Comparison of ENCODE assay signal across 14 cellular contexts in the genomic region with DNA sequence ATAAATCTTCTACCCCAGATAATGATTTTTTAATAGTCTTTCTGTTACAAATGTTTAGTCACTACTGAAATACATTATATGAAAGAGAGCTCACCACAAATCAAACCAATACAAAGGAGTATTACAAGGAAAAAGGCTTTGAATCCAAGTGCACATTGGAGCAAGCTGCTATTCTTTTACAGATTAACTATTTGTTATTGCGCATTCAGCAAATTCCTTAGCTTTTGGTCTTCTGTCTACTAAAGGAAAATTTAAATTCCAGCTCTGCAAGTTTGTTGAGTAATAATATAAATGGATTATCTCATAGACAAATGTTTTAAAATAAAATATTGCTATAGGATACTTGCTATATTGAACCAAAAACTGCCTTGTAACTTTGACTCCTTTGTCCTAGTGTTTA. TPM values are rescaled to one million over a fixed set of nuclear protein-coding genes. Genes with fewer than 3 reads are reported as not detected.
DNase-seq lines count a peak whose midpoint lies in the region; ATAC-seq and TF ChIP-seq lines count a peak whose summit lies in the region.
"Had no signal": no experiment of that assay in that cellular context is flagged by ENCODE, and none has a peak within 500 bp of the region (broad histone marks: within the 10 kb centered on the region; RNA-seq: fewer than 3 reads in every experiment).

No MANE protein-coding gene starts in this region.

- no peak overlapping the region for H3K56ac ChIP-seq in H9 (ENCODE audit: insufficient read length, low read depth, low read length)

- peak overlapping the region; percentile 52 to 85 (median 64); a peak in 4 of 7 replicates for H3K27ac Mint-ChIP-seq in H9
- H3K27ac Mint-ChIP-seq in neural crest cell (ENCODE audit: unreplicated experiment): peak overlapping the region; percentile 85
- H3K27ac Mint-ChIP-seq in type B pancreatic cell: peak overlapping the region; percentile 17
- H3K27ac Mint-ChIP-seq: CD14-positive monocyte, HFFc6 had no signal

- H2BK120ac ChIP-seq in H9 (ENCODE audit: low read depth, low read length, poor library complexity, severe bottlenecking): no peak overlapping the region

- H3K27me3 ChIP-seq in H9 (ENCODE audit: insufficient read depth, low read length): no peaks in the 10 kb centered on the region
- no peaks in the 10 kb centered on the region for H3K27me3 ChIP-seq in adipocyte (replicated peaks; ENCODE audit: control insufficient read depth, insufficient read depth, low read length)
- H3K27me3 ChIP-seq: SJSA1 had no signal

- H3K4me3 Mint-ChIP-seq in H9: no peak overlapping the region
- no peak overlapping the region for H3K4me3 Mint-ChIP-seq in neural crest cell
- H3K4me3 Mint-ChIP-seq in type B pancreatic cell: no peak overlapping the region
- H3K4me3 Mint-ChIP-seq: CD14-positive monocyte, HFFc6 had no signal

- H4K8ac ChIP-seq in H9 (replicated peaks; ENCODE audit: insufficient read length, low read depth, low read length): no peak overlapping the region

- no peak overlapping the region for H2AFZ ChIP-seq in H9 (ENCODE audit: low read length)

- H4K20me1 ChIP-seq in H9 (ENCODE audit: control insufficient read depth, insufficient read depth, insufficient read length): no peaks in the 10 kb centered on the region

- peaks cover 42 to 54% of the 10 kb centered on the region in 2 experiments for H3K4me1 Mint-ChIP-seq in H9
- peaks cover 24% of the 10 kb centered on the region for H3K4me1 Mint-ChIP-seq in neural crest cell
- peaks cover 9% of the 10 kb centered on the region for H3K4me1 Mint-ChIP-seq in type B pancreatic cell (ENCODE audit: unreplicated experiment)

- H3K36me3 Mint-ChIP-seq in H9 (ENCODE audit: insufficient read depth in 1 of 3, low read depth in 3 of 3) (no peaks in the 10 kb centered on the region; a peak in 1 of 7 replicates), neural crest cell (ENCODE audit: low read depth) (no peaks in the 10 kb centered on the region), type B pancreatic cell (peaks cover 24% of the 10 kb centered on the region)
- H3K36me3 Mint-ChIP-seq: CD14-positive monocyte had no signal

- H3K79me2 ChIP-seq in H9 (ENCODE audit: insufficient read depth, low read length): no peaks in the 10 kb centered on the region

- H2BK20ac ChIP-seq in H9 (ENCODE audit: low read depth, low read length, poor library complexity, severe bottlenecking): no peak overlapping the region

- TF ChIP-seq CTCF in H9 (conservative IDR thresholded peaks at IDR 0.05): no peak
- TF ChIP-seq CTCF in neural crest cell (conservative IDR thresholded peaks at IDR 0.05): no peak
- no peak for TF ChIP-seq CTCF in type B pancreatic cell (conservative IDR thresholded peaks at IDR 0.05)

- H3K27me3 Mint-ChIP-seq in H9 (ENCODE audit: low read depth): no peaks in the 10 kb centered on the region
- H3K27me3 Mint-ChIP-seq in neural crest cell (ENCODE audit: low read depth): no peaks in the 10 kb centered on the region
- no peaks in the 10 kb centered on the region for H3K27me3 Mint-ChIP-seq in type B pancreatic cell

- WGBS in H9 (ENCODE audit: extremely low coverage, insufficient read length, low lambda C conversion rate): no CpG with 5 or more reads among the region's 1 CpG

- H3K4me1 ChIP-seq in H9 (ENCODE audit: insufficient read depth, low read length) (peaks cover 7% of the 10 kb centered on the region; the same call in 1 of the 2 replicates), adipocyte (ENCODE audit: control insufficient read depth, insufficient read depth, low read length) (peaks cover 11% of the 10 kb centered on the region)
- H3K4me1 ChIP-seq: SJSA1 had no signal

- no peak overlapping the region for H3K18ac ChIP-seq in H9 (ENCODE audit: insufficient read length, low read depth, low read length)

- no peaks in the 10 kb centered on the region; a peak in 1 of 5 replicates for H3K9me3 Mint-ChIP-seq in H9
- H3K9me3 Mint-ChIP-seq in neural crest cell: no peaks in the 10 kb centered on the region
- H3K9me3 Mint-ChIP-seq in type B pancreatic cell: no peaks in the 10 kb centered on the region
- H3K9me3 Mint-ChIP-seq: CD14-positive monocyte, HFFc6 had no signal

- no peak overlapping the region for H3K4me2 ChIP-seq in H9 (ENCODE audit: insufficient read depth, insufficient read length, low read length)

- intact Hi-C loops in sciatic nerve (cut with DNase I): no loop called here

- no peaks in the 10 kb centered on the region for H3K79me1 ChIP-seq in H9 (ENCODE audit: insufficient read depth, low read depth, low read length, poor library complexity, severe bottlenecking)

- H3K23ac ChIP-seq in H9 (ENCODE audit: insufficient read length, low read depth, low read length): no peak overlapping the region

- peak overlapping the region; percentile 14 for H3K4me3 ChIP-seq in adipocyte (ENCODE audit: low read length)
- H3K4me3 ChIP-seq: SJSA1 had no signal

- TF ChIP-seq POLR2A in GM18505 (IDR thresholded peaks at IDR 0.05; ENCODE audit: borderline replicate concordance, extremely low read depth, insufficient read depth, insufficient read length): no peak

- no peak overlapping the region for H3K4ac ChIP-seq in H9 (ENCODE audit: low read depth, low read length)

- no peak overlapping the region for H3K9ac ChIP-seq in H9 (ENCODE audit: extremely low read depth, insufficient read length, low read length)
- no peak overlapping the region for H3K9ac ChIP-seq in adipocyte (ENCODE audit: low read length)

- no peak overlapping the region for H2BK5ac ChIP-seq in H9 (ENCODE audit: insufficient read length, low read length)

- no peaks in the 10 kb centered on the region for H3K23me2 ChIP-seq in H9 (ENCODE audit: insufficient read length, low read depth, low read length, poor library complexity, severe bottlenecking)

- no peaks in the 10 kb centered on the region for H3K36me3 ChIP-seq in adipocyte (ENCODE audit: control insufficient read depth, insufficient read depth, low read length, severe bottlenecking)
- H3K36me3 ChIP-seq: SJSA1 had no signal

- no peak overlapping the region for H3K14ac ChIP-seq in H9 (ENCODE audit: insufficient read depth, low read length)

- H2BK12ac ChIP-seq in H9 (ENCODE audit: insufficient read length, low read depth, low read length): no peak overlapping the region

- no peak for ATAC-seq in sciatic nerve
- ATAC-seq in GM18505 (IDR thresholded peaks at IDR 0.05; ENCODE audit: unreplicated experiment): no peak
- ATAC-seq: Panc1 had no signal

- no peak overlapping the region for H2AK5ac ChIP-seq in H9 (ENCODE audit: insufficient read length, low read length)

- H4K91ac ChIP-seq in H9 (ENCODE audit: insufficient read length, low read depth, low read length): no peak overlapping the region

- H3K9me3 ChIP-seq in H9 (ENCODE audit: control insufficient read depth, low read depth, low read length) (no peaks in the 10 kb centered on the region), adipocyte (ENCODE audit: control insufficient read depth, low read length) (no peaks in the 10 kb centered on the region)
- H3K9me3 ChIP-seq: SJSA1 had no signal

- no peak overlapping the region for H3T11ph ChIP-seq in H9 (ENCODE audit: low read length)

- H4K5ac ChIP-seq in H9 (ENCODE audit: insufficient read length, low read depth, low read length): no peak overlapping the region

- no peak overlapping the region for H3K27ac ChIP-seq in H9 (ENCODE audit: insufficient read length, low read depth, low read length)
- H3K27ac ChIP-seq: SJSA1 had no signal

- no peak for DNase-seq in H9
- DNase-seq in adipocyte (ENCODE audit: low read depth): peak; percentile 43
- DNase-seq in neural crest cell (ENCODE audit: low read depth, low spot score): no peak
- DNase-seq in type B pancreatic cell (ENCODE audit: extremely low spot score, unreplicated experiment): no peak
- DNase-seq in sciatic nerve (ENCODE audit: low spot score): no peak
- DNase-seq in NCI-H187 (lab: John Stamatoyannopoulos, UW): no peak
- DNase-seq: DMS79, HFFc6, NCI-H1105, NCI-H1694 had no signal

- H2BK15ac ChIP-seq in H9 (ENCODE audit: low read depth, low read length): no peak overlapping the region

RNA-seq across cellular contexts. Expression of gene PDE3A, which starts 41.3 kb away (rescaled TPM):
- total RNA-seq in H9 (2021) (3.0 TPM in 2 replicates), neural crest cell (2.4 and 2.7 TPM in 2 replicates), type B pancreatic cell (ENCODE audit: low replicate concordance) (19.7 and 27.1 TPM in 2 replicates), sciatic nerve (10.1 TPM)

Comparison
In these comparisons a context has a peak if more than half of its experiments do, and no peak if none do; other contexts are left out.
1. H3K27ac Mint-ChIP-seq: peak in every context shown above with its lines; median percentile 85 in neural crest cell; 64 in H9; 17 in type B pancreatic cell.